9 cellular contexts compared by ENCODE assay signal in genomic region chr16:80369559-80369958, GRCh38.
A peak's percentile ranks its signal among the peaks of the same experiment; 100 is the strongest.
DNase-seq lines count a peak whose midpoint lies in the region; ATAC-seq and TF ChIP-seq lines count a peak whose summit lies in the region.
"Had no signal": no experiment of that assay in that cellular context is flagged by ENCODE, and none has a peak within 500 bp of the region (broad histone marks: within the 10 kb centered on the region; RNA-seq: fewer than 3 reads in every experiment).

No MANE protein-coding gene starts in this region.

- no peak overlapping the region for H3K4me3 ChIP-seq in gastroesophageal sphincter
- H3K4me3 ChIP-seq: BLaER1 treated with 17β-estradiol and CSF1 and Interleukin-3, amounts not matched to agents 10 nM and 100 nM had no signal

- peaks cover 0 to 11% (median 0%) of the 10 kb centered on the region in 3 donors for H3K9me3 ChIP-seq in gastroesophageal sphincter

- in situ Hi-C loops in SK-MEL-5 (cut with HindIII; ENCODE audit: low pct_unique_long_range_greater_than_20kb, low sequenced_read_pairs), result no loop called here

- H3K36me3 ChIP-seq in gastroesophageal sphincter, result no peaks in the 10 kb centered on the region
- H3K36me3 ChIP-seq: BLaER1 treated with 17β-estradiol and CSF1 and Interleukin-3, amounts not matched to agents 10 nM and 100 nM had no signal

- TF ChIP-seq CTCF in gastroesophageal sphincter (IDR thresholded peaks at IDR 0.05), result peak in 3 of 4 experiments; percentile 35 to 66 (median 43)

- H3K9me3 Mint-ChIP-seq in activated naive CD8-positive, alpha-beta T cell treated with anti-CD3 and anti-CD28 coated beads for 36 hours, result peaks cover 3% of the 10 kb centered on the region

- TF ChIP-seq POLR2A in gastroesophageal sphincter (IDR thresholded peaks at IDR 0.05), result no peak

- H3K4me3 Mint-ChIP-seq in activated naive CD8-positive, alpha-beta T cell treated with anti-CD3 and anti-CD28 coated beads for 36 hours, result no peak overlapping the region

- no peak overlapping the region for H3K27ac Mint-ChIP-seq in activated naive CD8-positive, alpha-beta T cell treated with anti-CD3 and anti-CD28 coated beads for 36 hours

- 25 to 27% methylated on average over 4 to 5 of the region's 6 CpGs for WGBS in gastroesophageal sphincter (ENCODE audit: low coverage in 1 of 2), 2 donors

- peaks cover 5% of the 10 kb centered on the region for H3K27me3 Mint-ChIP-seq in activated naive CD8-positive, alpha-beta T cell treated with anti-CD3 and anti-CD28 coated beads for 36 hours

- DNase-seq in NCI-H1105 treated with DMSO at 0.1 percent for 48 hours (lab: John Stamatoyannopoulos, UW), result peak; percentile 18
- DNase-seq in NCI-H1105 (lab: John Stamatoyannopoulos, UW), result no peak
- DNase-seq in SK-MEL-5 (ENCODE audit: low read depth, low spot score), result peak; percentile 44
- peak; percentile 49 for DNase-seq in pons (ENCODE audit: low spot score)
- DNase-seq in stimulated activated naive CD4-positive, alpha-beta T cell (lab: John Stamatoyannopoulos, UW), result no peak
- no peak for DNase-seq in activated naive CD8-positive, alpha-beta T cell treated with anti-CD3 and anti-CD28 coated beads for 36 hours

- H3K4me1 Mint-ChIP-seq in activated naive CD8-positive, alpha-beta T cell treated with anti-CD3 and anti-CD28 coated beads for 36 hours, result no peaks in the 10 kb centered on the region

- H3K27me3 ChIP-seq in gastroesophageal sphincter, result no peaks in the 10 kb centered on the region
- H3K27me3 ChIP-seq: BLaER1 treated with 17β-estradiol and CSF1 and Interleukin-3, amounts not matched to agents 10 nM and 100 nM had no signal

- no peak overlapping the region for H3K27ac ChIP-seq in gastroesophageal sphincter
- H3K27ac ChIP-seq: BLaER1 treated with 17β-estradiol and CSF1 and Interleukin-3, amounts not matched to agents 10 nM and 100 nM had no signal

- no peaks in the 10 kb centered on the region for H3K36me3 Mint-ChIP-seq in activated naive CD8-positive, alpha-beta T cell treated with anti-CD3 and anti-CD28 coated beads for 36 hours

- no peaks in the 10 kb centered on the region for H3K4me1 ChIP-seq in gastroesophageal sphincter

- ATAC-seq in gastroesophageal sphincter (peak; percentile 62), GM18868 (IDR thresholded peaks at IDR 0.05; ENCODE audit: unreplicated experiment) (no peak)

- TF ChIP-seq EP300 in gastroesophageal sphincter (IDR thresholded peaks at IDR 0.05), result no peak

Comparison
In these comparisons a context has a peak if more than half of its experiments do, and no peak if none do; other contexts are left out.
1. DNase-seq: peak in NCI-H1105 treated with DMSO at 0.1 percent for 48 hours (single experiment), SK-MEL-5 (single experiment) and pons (single experiment); none in NCI-H1105 (single experiment), stimulated activated naive CD4-positive, alpha-beta T cell (0 of 6) and activated naive CD8-positive, alpha-beta T cell treated with anti-CD3 and anti-CD28 coated beads for 36 hours (single experiment).